Comparison of ENCODE assay signal across 1 cellular context in genomic region chr22:42143859-42144822, GRCh38.
TF ChIP-seq lines count a peak whose summit lies in the region.

No MANE protein-coding gene starts in this region.

TF ChIP-seq in HepG2, 621 proteins besides CTCF, POLR2A, EP300 and RAD21:
- TF ChIP-seq, protein P1, sequence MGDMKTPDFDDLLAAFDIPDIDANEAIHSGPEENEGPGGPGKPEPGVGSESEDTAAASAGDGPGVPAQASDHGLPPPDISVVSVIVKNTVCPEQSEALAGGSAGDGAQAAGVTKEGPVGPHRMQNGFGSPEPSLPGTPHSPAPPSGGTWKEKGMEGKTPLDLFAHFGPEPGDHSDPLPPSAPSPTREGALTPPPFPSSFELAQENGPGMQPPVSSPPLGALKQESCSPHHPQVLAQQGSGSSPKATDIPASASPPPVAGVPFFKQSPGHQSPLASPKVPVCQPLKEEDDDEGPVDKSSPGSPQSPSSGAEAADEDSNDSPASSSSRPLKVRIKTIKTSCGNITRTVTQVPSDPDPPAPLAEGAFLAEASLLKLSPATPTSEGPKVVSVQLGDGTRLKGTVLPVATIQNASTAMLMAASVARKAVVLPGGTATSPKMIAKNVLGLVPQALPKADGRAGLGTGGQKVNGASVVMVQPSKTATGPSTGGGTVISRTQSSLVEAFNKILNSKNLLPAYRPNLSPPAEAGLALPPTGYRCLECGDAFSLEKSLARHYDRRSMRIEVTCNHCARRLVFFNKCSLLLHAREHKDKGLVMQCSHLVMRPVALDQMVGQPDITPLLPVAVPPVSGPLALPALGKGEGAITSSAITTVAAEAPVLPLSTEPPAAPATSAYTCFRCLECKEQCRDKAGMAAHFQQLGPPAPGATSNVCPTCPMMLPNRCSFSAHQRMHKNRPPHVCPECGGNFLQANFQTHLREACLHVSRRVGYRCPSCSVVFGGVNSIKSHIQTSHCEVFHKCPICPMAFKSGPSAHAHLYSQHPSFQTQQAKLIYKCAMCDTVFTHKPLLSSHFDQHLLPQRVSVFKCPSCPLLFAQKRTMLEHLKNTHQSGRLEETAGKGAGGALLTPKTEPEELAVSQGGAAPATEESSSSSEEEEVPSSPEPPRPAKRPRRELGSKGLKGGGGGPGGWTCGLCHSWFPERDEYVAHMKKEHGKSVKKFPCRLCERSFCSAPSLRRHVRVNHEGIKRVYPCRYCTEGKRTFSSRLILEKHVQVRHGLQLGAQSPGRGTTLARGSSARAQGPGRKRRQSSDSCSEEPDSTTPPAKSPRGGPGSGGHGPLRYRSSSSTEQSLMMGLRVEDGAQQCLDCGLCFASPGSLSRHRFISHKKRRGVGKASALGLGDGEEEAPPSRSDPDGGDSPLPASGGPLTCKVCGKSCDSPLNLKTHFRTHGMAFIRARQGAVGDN (CRISPR knock-in tag; IDR thresholded peaks at IDR 0.05) = peak; percentile 9; the same call in 1 of the 2 replicates
- TF ChIP-seq ZNF768 (CRISPR knock-in tag; IDR thresholded peaks at IDR 0.05) = 0 out of 2 replicates have a peak, but pooled peaks have one; percentile 13
TF ChIP-seq in HepG2: peak in this region for 2; not testable (repeated sequence) for 619.
